8 cellular contexts compared by ENCODE assay signal in genomic region chr3:183179550-183179908, GRCh38. TPM values are rescaled to one million over a fixed set of nuclear protein-coding genes. Genes with fewer than 3 reads are reported as not detected.
DNase-seq lines count a peak whose midpoint lies in the region; ATAC-seq and TF ChIP-seq lines count a peak whose summit lies in the region.
"Not testable (repeated sequence)": the region's sequence is repeated elsewhere in the genome, so short reads cannot be mapped to it uniquely, and the experiment has no call there.

No MANE protein-coding gene starts in this region.

- not testable (repeated sequence) for H3K18ac ChIP-seq in mesendoderm (ENCODE audit: low read length)

- peaks cover 17% of the 10 kb centered on the region for H3K4me1 Mint-ChIP-seq in activated T-helper 1 cell treated with anti-CD3 and anti-CD28 coated beads, Interleukin-12 subunit alpha, Interleukin-12 subunit beta, Interleukin-2, Interleukin-4 antibody, amounts not matched to agents 30 ng/mL and 10 ng/mL and 1 ng/mL, durations not matched to agents 14 hours and 24 hours and 36 hours (ENCODE audit: low read depth)

- H3K56ac ChIP-seq in mesendoderm (ENCODE audit: low read length), result peak overlapping the region; percentile 82

- not testable (repeated sequence) for H3K9me3 Mint-ChIP-seq in activated T-helper 1 cell treated with anti-CD3 and anti-CD28 coated beads, Interleukin-12 subunit alpha, Interleukin-12 subunit beta, Interleukin-2, Interleukin-4 antibody, amounts not matched to agents 30 ng/mL and 10 ng/mL and 1 ng/mL, durations not matched to agents 14 hours and 24 hours and 36 hours

- not testable (repeated sequence) for H3K79me1 ChIP-seq in mesendoderm (ENCODE audit: low read length)

- H2AK5ac ChIP-seq in mesendoderm (ENCODE audit: low read length), result not testable (repeated sequence)

- H3K4me3 Mint-ChIP-seq in activated T-helper 1 cell treated with anti-CD3 and anti-CD28 coated beads, Interleukin-12 subunit alpha, Interleukin-12 subunit beta, Interleukin-2, Interleukin-4 antibody, amounts not matched to agents 30 ng/mL and 10 ng/mL and 1 ng/mL, durations not matched to agents 14 hours and 24 hours and 36 hours, result peak overlapping the region; percentile 66

- ATAC-seq in GM18909 (IDR thresholded peaks at IDR 0.05; ENCODE audit: poor library complexity, unreplicated experiment) (peak; percentile 11), Right ventricle myocardium superior (ENCODE audit: poor library complexity) (peak; percentile 13), upper lobe of left lung (ENCODE audit: low FRiP score in 2 of 2) (peak in 1 of 2 donors; percentile 34)

- H2BK5ac ChIP-seq in mesendoderm (ENCODE audit: low read length), result not testable (repeated sequence)

- H3K4me3 ChIP-seq in NB4 (ENCODE audit: low read depth, low read length) (peak overlapping the region; percentile 46), choroid plexus epithelial cell (ENCODE audit: low read depth, low read length) (peak overlapping the region; percentile 68), rectal smooth muscle tissue (ENCODE audit: low read length) (peak overlapping the region; percentile 68), upper lobe of left lung (peak overlapping the region in 3 of 4 donors; percentile 53 to 55 (median 53))
- not testable (repeated sequence) for H3K4me3 ChIP-seq in mesendoderm (ENCODE audit: low read length)

- not testable (repeated sequence) for H4K8ac ChIP-seq in mesendoderm (ENCODE audit: low read depth, low read length)

- H3K36me3 ChIP-seq in mesendoderm (ENCODE audit: control insufficient read depth, insufficient read depth, low read length); rectal smooth muscle tissue (ENCODE audit: control insufficient read depth, insufficient read depth, low read length); upper lobe of left lung: not testable (repeated sequence)

- H3K27me3 ChIP-seq in mesendoderm (ENCODE audit: insufficient read depth, low read length, poor library complexity); upper lobe of left lung: not testable (repeated sequence)
- H3K27me3 ChIP-seq in rectal smooth muscle tissue (ENCODE audit: control insufficient read depth, insufficient read depth, low read length), result peaks cover 17% of the 10 kb centered on the region

- H3K27ac ChIP-seq in mesendoderm (ENCODE audit: low read depth, low read length); rectal smooth muscle tissue (ENCODE audit: low read depth, low read length): not testable (repeated sequence)
- H3K27ac ChIP-seq in upper lobe of left lung, result peak overlapping the region in 3 of 4 donors; percentile 45 to 73 (median 58)

- not testable (repeated sequence) for TF ChIP-seq EP300 in upper lobe of left lung (IDR thresholded peaks at IDR 0.05)

- no CpG with 5 or more reads among the region's 18 CpGs for WGBS in mesendoderm (ENCODE audit: extremely low coverage, insufficient coverage, low lambda C conversion rate)
- 9 to 15% methylated on average over 14 to 17 of the region's 18 CpGs for WGBS in upper lobe of left lung, 2 donors

- not testable (repeated sequence) for H3K4ac ChIP-seq in mesendoderm (ENCODE audit: low read depth, low read length)

- not testable (repeated sequence) for H2BK120ac ChIP-seq in mesendoderm (ENCODE audit: low read depth, low read length)

- peak overlapping the region; percentile 53 for H3K9ac ChIP-seq in mesendoderm (ENCODE audit: low read length)
- H3K9ac ChIP-seq in rectal smooth muscle tissue (ENCODE audit: low read length), result not testable (repeated sequence)

- H3K4me2 ChIP-seq in mesendoderm (ENCODE audit: low read length), result peak overlapping the region; percentile 95

- H3K27ac Mint-ChIP-seq in activated T-helper 1 cell treated with anti-CD3 and anti-CD28 coated beads, Interleukin-12 subunit alpha, Interleukin-12 subunit beta, Interleukin-2, Interleukin-4 antibody, amounts not matched to agents 30 ng/mL and 10 ng/mL and 1 ng/mL, durations not matched to agents 14 hours and 24 hours and 36 hours, result peak overlapping the region; percentile 52

- H3K9me3 ChIP-seq in upper lobe of left lung, result not testable (repeated sequence)

- not testable (repeated sequence) for H3K23ac ChIP-seq in mesendoderm (ENCODE audit: low read length)

- not testable (repeated sequence) for TF ChIP-seq POLR2A in NB4 (IDR thresholded peaks at IDR 0.05; ENCODE audit: extremely low read depth, insufficient read length); upper lobe of left lung (IDR thresholded peaks at IDR 0.05)

- not testable (repeated sequence) for H3K79me2 ChIP-seq in mesendoderm (ENCODE audit: control insufficient read depth, insufficient read depth, low read length)

- H3K4me1 ChIP-seq in mesendoderm (ENCODE audit: control insufficient read depth, low read depth, low read length); rectal smooth muscle tissue (ENCODE audit: control insufficient read depth, insufficient read depth, low read length): not testable (repeated sequence)
- H3K4me1 ChIP-seq in upper lobe of left lung, result peaks cover 14 to 21% (median 17%) of the 10 kb centered on the region in 4 donors

- peaks cover 36% of the 10 kb centered on the region for H3K27me3 Mint-ChIP-seq in activated T-helper 1 cell treated with anti-CD3 and anti-CD28 coated beads, Interleukin-12 subunit alpha, Interleukin-12 subunit beta, Interleukin-2, Interleukin-4 antibody, amounts not matched to agents 30 ng/mL and 10 ng/mL and 1 ng/mL, durations not matched to agents 14 hours and 24 hours and 36 hours (ENCODE audit: insufficient read depth)

- not testable (repeated sequence) for H2BK15ac ChIP-seq in mesendoderm (replicated peaks; ENCODE audit: low read depth)

- DNase-seq in NB4 (ENCODE audit: low read depth); activated T-helper 1 cell treated with anti-CD3 and anti-CD28 coated beads, Interleukin-12 subunit alpha, Interleukin-12 subunit beta, Interleukin-2, Interleukin-4 antibody, amounts not matched to agents 30 ng/mL and 10 ng/mL and 1 ng/mL, durations not matched to agents 14 hours and 24 hours and 36 hours (ENCODE audit: low spot score); choroid plexus epithelial cell (ENCODE audit: low read depth); Right ventricle myocardium superior; mesendoderm: not testable (repeated sequence)
- peak in 1 of 2 donors; percentile 74 for DNase-seq in upper lobe of left lung

- not testable (repeated sequence) for H4K5ac ChIP-seq in mesendoderm (ENCODE audit: low read length)

- intact Hi-C loops in activated T-helper 1 cell treated with anti-CD3 and anti-CD28 coated beads, Interleukin-12 subunit alpha, Interleukin-12 subunit beta, Interleukin-2, Interleukin-4 antibody, amounts not matched to agents 30 ng/mL and 10 ng/mL and 1 ng/mL, durations not matched to agents 14 hours and 24 hours and 36 hours (cut with micrococcal nuclease), result loop anchor here (2.0 to 10.0 kb wide), 2 partner anchors 17 to 215 kb away; partner anchors contain the start of gene LAMP3
- intact Hi-C loops in Right ventricle myocardium superior (cut with DNase I), result not testable (repeated sequence)

- TF ChIP-seq CTCF in NB4 (IDR thresholded peaks at IDR 0.05; ENCODE audit: low read depth, low read length); choroid plexus epithelial cell (conservative IDR thresholded peaks at IDR 0.05; ENCODE audit: low read depth, low read length); upper lobe of left lung (IDR thresholded peaks at IDR 0.05): not testable (repeated sequence)

- H3K36me3 Mint-ChIP-seq in activated T-helper 1 cell treated with anti-CD3 and anti-CD28 coated beads, Interleukin-12 subunit alpha, Interleukin-12 subunit beta, Interleukin-2, Interleukin-4 antibody, amounts not matched to agents 30 ng/mL and 10 ng/mL and 1 ng/mL, durations not matched to agents 14 hours and 24 hours and 36 hours (ENCODE audit: low read depth), result not testable (repeated sequence)

RNA-seq across cellular contexts. Expression of gene LAMP3, which starts 17.0 kb away (rescaled TPM):
- total RNA-seq in activated T-helper 1 cell treated with anti-CD3 and anti-CD28 coated beads, Interleukin-12 subunit alpha, Interleukin-12 subunit beta, Interleukin-2, Interleukin-4 antibody, amounts not matched to agents 30 ng/mL and 10 ng/mL and 1 ng/mL, durations not matched to agents 14 hours and 24 hours and 36 hours, result 3.1 and 4.4 TPM in 2 replicates
- total RNA-seq in Right ventricle myocardium superior (not detected), upper lobe of left lung (100 to 1,000 TPM in 5 of 6 donors, 10 to 100 TPM in 1; 98.3 to 344 (median 176) TPM)
- polyA plus RNA-seq in mesendoderm (2013, experiment 1 of 2), result 0.95 TPM
- polyA plus RNA-seq in mesendoderm (2013, experiment 2 of 2), result 1.3 TPM

Comparison
In these comparisons a context has a peak if more than half of its experiments do, and no peak if none do; other contexts are left out.
1. RNA of gene LAMP3, which starts 17.0 kb away (total RNA-seq): 98.3 to 344 TPM in upper lobe of left lung; 3.1 to 4.4 TPM in activated T-helper 1 cell treated with anti-CD3 and anti-CD28 coated beads, Interleukin-12 subunit alpha, Interleukin-12 subunit beta, Interleukin-2, Interleukin-4 antibody, amounts not matched to agents 30 ng/mL and 10 ng/mL and 1 ng/mL, durations not matched to agents 14 hours and 24 hours and 36 hours and not detected in Right ventricle myocardium superior (single experiment); every median in the first group is over 10 times any median in the second.